In genomic region chr6:133991096-133991593, GRCh38 we compare ENCODE assay signal across 10 cellular contexts. TPM values are rescaled to one million over a fixed set of nuclear protein-coding genes. Genes with fewer than 3 reads are reported as not detected.
DNase-seq lines count a peak whose midpoint lies in the region; ATAC-seq and TF ChIP-seq lines count a peak whose summit lies in the region.
"Had no signal": no experiment of that assay in that cellular context is flagged by ENCODE, and none has a peak within 500 bp of the region (broad histone marks: within the 10 kb centered on the region; RNA-seq: fewer than 3 reads in every experiment).

No MANE protein-coding gene starts in this region.

- no peaks in the 10 kb centered on the region for H3K36me3 ChIP-seq in body of pancreas (replicated peaks in 1 of 2; ENCODE audit: insufficient read depth in 1 of 2, low read depth in 2 of 2)
- peaks cover 0 to 14% (median 4%) of the 10 kb centered on the region in 4 donors for H3K36me3 ChIP-seq in liver (ENCODE audit: control insufficient read depth in 4 of 4, insufficient read depth in 3 of 4, low read depth in 1 of 4, low read length in 3 of 4)

- no peaks in the 10 kb centered on the region for H3K36me3 Mint-ChIP-seq in T-helper 17 cell (ENCODE audit: low read depth)

- intact Hi-C loops in body of pancreas (cut with DNase I), result no loop called here

- peak; percentile 77 for ATAC-seq in body of pancreas
- no peak for ATAC-seq in GM18867 (IDR thresholded peaks at IDR 0.05; ENCODE audit: unreplicated experiment)
- no peak for ATAC-seq in T-helper 17 cell
- ATAC-seq: effector memory CD8-positive, alpha-beta T cell had no signal

- H3K27ac Mint-ChIP-seq in T-helper 17 cell, result no peak overlapping the region
- H3K27ac Mint-ChIP-seq: effector memory CD8-positive, alpha-beta T cell had no signal

- DNase-seq in AG20443 (ENCODE audit: low spot score), result peak; percentile 56
- DNase-seq in HT-29 (ENCODE audit: low spot score), result peak; percentile 35
- DNase-seq in body of pancreas, result peak in 1 of 4 donors; percentile 13
- DNase-seq in NCI-H1694 treated with DMSO at 0.1 percent for 48 hours (lab: John Stamatoyannopoulos, UW), result no peak
- no peak for DNase-seq in NCI-H1436 (lab: John Stamatoyannopoulos, UW)
- no peak for DNase-seq in T-helper 17 cell
- DNase-seq: effector memory CD8-positive, alpha-beta T cell; NCI-H1930 had no signal

- H3K4me3 ChIP-seq in body of pancreas (no peak overlapping the region), liver (ENCODE audit: low read depth in 1 of 3, low read length in 3 of 3) (no peak overlapping the region)

- no peak for TF ChIP-seq RAD21 in liver (IDR thresholded peaks at IDR 0.05)

- H3K9me3 ChIP-seq in body of pancreas (no peaks in the 10 kb centered on the region), liver (ENCODE audit: control insufficient read depth in 4 of 4, low read length in 3 of 4) (no peaks in the 10 kb centered on the region), T-helper 17 cell (ENCODE audit: control insufficient read depth, low read length, poor library complexity, severe bottlenecking) (no peaks in the 10 kb centered on the region)

- no peak overlapping the region for H3K9ac ChIP-seq in liver (ENCODE audit: low read depth in 1 of 2, low read length in 2 of 2)

- WGBS in body of pancreas, 2 donors, result 72 to 80% methylated on average over 2 of the region's 2 CpGs
- WGBS in liver, result 83% methylated on average over 2 of the region's 2 CpGs

- no peaks in the 10 kb centered on the region for H3K27me3 ChIP-seq in body of pancreas
- H3K27me3 ChIP-seq in liver (ENCODE audit: control insufficient read depth in 4 of 4, insufficient read depth in 4 of 4, low read length in 3 of 4), result no peaks in the 10 kb centered on the region

- peaks cover 26% of the 10 kb centered on the region for H3K4me1 ChIP-seq in body of pancreas
- H3K4me1 ChIP-seq in liver (ENCODE audit: control insufficient read depth in 4 of 4, insufficient read depth in 4 of 4, low read length in 3 of 4), result no peaks in the 10 kb centered on the region

- H3K4me3 Mint-ChIP-seq in T-helper 17 cell, result no peak overlapping the region
- H3K4me3 Mint-ChIP-seq: effector memory CD8-positive, alpha-beta T cell had no signal

- peak overlapping the region in 2 of 4 donors; percentile 6 for H3K27ac ChIP-seq in body of pancreas
- no peak overlapping the region for H3K27ac ChIP-seq in liver (ENCODE audit: low read depth in 1 of 2, low read length in 2 of 2)

- H3K27me3 Mint-ChIP-seq in T-helper 17 cell, result no peaks in the 10 kb centered on the region
- H3K27me3 Mint-ChIP-seq: effector memory CD8-positive, alpha-beta T cell had no signal

- TF ChIP-seq CTCF in body of pancreas (IDR thresholded peaks at IDR 0.05) (no peak), liver (IDR thresholded peaks at IDR 0.05; ENCODE audit: low read depth, low read length, missing input control) (no peak)

- no peak for TF ChIP-seq POLR2A in body of pancreas (IDR thresholded peaks at IDR 0.05)

- no peaks in the 10 kb centered on the region for H3K4me1 Mint-ChIP-seq in T-helper 17 cell

TF ChIP-seq in liver, 16 proteins besides CTCF, POLR2A, EP300 and RAD21:
- TF ChIP-seq FOXA2 (IDR thresholded peaks at IDR 0.05), result peak; percentile 18
- TF ChIP-seq YY1 (IDR thresholded peaks at IDR 0.05), result no peak
- TF ChIP-seq HNF4A (conservative IDR thresholded peaks at IDR 0.05), result no peak
- TF ChIP-seq ATF3 (IDR thresholded peaks at IDR 0.05), result peak; percentile 20
- no peak for TF ChIP-seq FOXA1 (IDR thresholded peaks at IDR 0.05)
- TF ChIP-seq NR2F2 (IDR thresholded peaks at IDR 0.05), result no peak
- TF ChIP-seq SP1 (IDR thresholded peaks at IDR 0.05), result no peak
- no peak for TF ChIP-seq ZBTB33 (IDR thresholded peaks at IDR 0.05)
- TF ChIP-seq JUND (IDR thresholded peaks at IDR 0.05), result peak; percentile 73 to 84
- TF ChIP-seq HNF4G (IDR thresholded peaks at IDR 0.05), result no peak
- no peak for TF ChIP-seq GABPA (IDR thresholded peaks at IDR 0.05 in 1 of 2, conservative IDR thresholded peaks at IDR 0.05 in 1 of 2)

RNA-seq across cellular contexts. Expression of gene TBPL1, which starts 38.1 kb away (rescaled TPM):
- total RNA-seq in HT-29 (2014; rRNA removed; shearing (Covaris generic)), result 13.0 and 15.3 TPM in 2 replicates
- total RNA-seq in body of pancreas (10 to 100 TPM in 1 of 2 donors, under 1 TPM in 1; 0.99 to 10.9 TPM), liver (10 to 100 TPM in 1 of 2 donors, 1 to 10 TPM in 1; 5.4 to 34.6 TPM), T-helper 17 cell (10 to 100 TPM; 23.9 to 33.7 TPM)
- 10 to 100 TPM; 10.5 to 12.5 TPM for polyA plus RNA-seq in liver

Comparison
In these comparisons a context has a peak if more than half of its experiments do, and no peak if none do; other contexts are left out.
1. DNase-seq: peak in AG20443 (single experiment) and HT-29 (single experiment); none in NCI-H1694 treated with DMSO at 0.1 percent for 48 hours (single experiment), NCI-H1436 (single experiment) and T-helper 17 cell (0 of 3).